In the genomic region with DNA sequence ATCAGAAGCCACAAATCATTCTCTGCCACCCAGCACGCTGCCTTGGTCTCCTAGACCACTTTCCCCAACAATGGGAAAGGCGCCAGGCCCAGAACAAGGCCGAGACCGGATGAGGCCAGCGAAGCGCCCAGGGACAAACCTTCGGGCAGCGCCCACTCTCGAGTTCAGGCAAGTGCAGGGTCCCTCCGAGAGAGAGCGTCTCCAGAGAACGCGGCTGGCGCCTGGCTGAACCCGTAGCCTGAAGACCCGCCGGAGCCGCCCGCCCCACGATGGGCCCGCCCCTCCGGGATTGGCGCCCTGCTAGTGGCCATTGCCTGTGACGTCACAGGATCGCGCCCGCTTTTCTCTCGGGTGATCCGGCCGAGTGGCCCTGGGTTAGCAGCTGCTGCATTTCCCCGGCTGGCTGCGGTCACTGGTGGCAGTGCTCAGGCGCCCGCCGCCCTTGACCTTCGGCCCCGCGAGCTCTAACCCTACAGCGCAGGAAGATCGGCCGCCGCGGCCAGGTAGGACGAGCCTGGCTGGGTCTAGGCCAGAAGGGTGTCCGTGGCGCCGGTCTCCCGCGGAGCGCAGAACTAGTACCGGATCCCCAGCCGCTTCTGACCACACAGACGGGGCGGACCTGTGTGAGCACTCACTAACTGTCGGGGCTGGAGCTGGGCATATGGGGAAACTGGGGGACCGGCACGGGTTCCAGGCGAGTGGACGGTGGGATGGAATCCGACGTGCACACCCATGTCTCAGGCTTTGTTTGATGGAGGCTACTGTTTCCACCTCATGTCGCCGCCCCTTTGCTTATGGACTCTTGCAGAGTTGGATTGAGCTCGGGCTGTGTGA, we compare ENCODE assay signal across 1 cellular context.
TF ChIP-seq lines count a peak whose summit lies in the region.

A gene with protein sequence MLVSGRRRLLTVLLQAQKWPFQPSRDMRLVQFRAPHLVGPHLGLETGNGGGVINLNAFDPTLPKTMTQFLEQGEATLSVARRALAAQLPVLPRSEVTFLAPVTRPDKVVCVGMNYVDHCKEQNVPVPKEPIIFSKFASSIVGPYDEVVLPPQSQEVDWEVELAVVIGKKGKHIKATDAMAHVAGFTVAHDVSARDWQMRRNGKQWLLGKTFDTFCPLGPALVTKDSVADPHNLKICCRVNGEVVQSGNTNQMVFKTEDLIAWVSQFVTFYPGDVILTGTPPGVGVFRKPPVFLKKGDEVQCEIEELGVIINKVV (plus strand): TSS at position 339 of the 834 bp plus-strand sequence. CDS start 2,851 bp downstream, outside the sequence.

TF ChIP-seq in HepG2, 621 proteins besides CTCF, POLR2A, EP300 and RAD21 (continued from another document):
- TF ChIP-seq, protein P1, sequence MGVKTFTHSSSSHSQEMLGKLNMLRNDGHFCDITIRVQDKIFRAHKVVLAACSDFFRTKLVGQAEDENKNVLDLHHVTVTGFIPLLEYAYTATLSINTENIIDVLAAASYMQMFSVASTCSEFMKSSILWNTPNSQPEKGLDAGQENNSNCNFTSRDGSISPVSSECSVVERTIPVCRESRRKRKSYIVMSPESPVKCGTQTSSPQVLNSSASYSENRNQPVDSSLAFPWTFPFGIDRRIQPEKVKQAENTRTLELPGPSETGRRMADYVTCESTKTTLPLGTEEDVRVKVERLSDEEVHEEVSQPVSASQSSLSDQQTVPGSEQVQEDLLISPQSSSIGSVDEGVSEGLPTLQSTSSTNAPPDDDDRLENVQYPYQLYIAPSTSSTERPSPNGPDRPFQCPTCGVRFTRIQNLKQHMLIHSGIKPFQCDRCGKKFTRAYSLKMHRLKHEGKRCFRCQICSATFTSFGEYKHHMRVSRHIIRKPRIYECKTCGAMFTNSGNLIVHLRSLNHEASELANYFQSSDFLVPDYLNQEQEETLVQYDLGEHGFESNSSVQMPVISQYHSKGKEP (CRISPR knock-in tag; IDR thresholded peaks at IDR 0.05): 0 out of 2 replicates have a peak, but pooled peaks have one; percentile 36
- TF ChIP-seq ZBTB38 (CRISPR knock-in tag; IDR thresholded peaks at IDR 0.05) (0 out of 2 replicates have a peak, but pooled peaks have one; percentile 28), ATF7-NPFF (CRISPR knock-in tag; IDR thresholded peaks at IDR 0.05; ENCODE audit: low read depth) (peak; percentile 85), HES4 (CRISPR knock-in tag; IDR thresholded peaks at IDR 0.05; ENCODE audit: borderline replicate concordance) (peak; percentile 77; the same call in 1 of the 2 replicates), MEIS2 (CRISPR knock-in tag; IDR thresholded peaks at IDR 0.05) (peak; percentile 25), ZFP36L1 (CRISPR knock-in tag; IDR thresholded peaks at IDR 0.05) (peak; percentile 48; the same call in 1 of the 2 replicates), MTA3 (CRISPR knock-in tag; IDR thresholded peaks at IDR 0.05) (0 out of 2 replicates have a peak, but pooled peaks have one; percentile 34), SETDB1 (CRISPR knock-in tag; IDR thresholded peaks at IDR 0.05; ENCODE audit: borderline replicate concordance) (no peak), ZSCAN22 (CRISPR knock-in tag; IDR thresholded peaks at IDR 0.05) (peak; percentile 26; the same call in 1 of the 2 replicates), CAMTA2 (CRISPR knock-in tag; IDR thresholded peaks at IDR 0.05; ENCODE audit: borderline replicate concordance) (peak; percentile 88; the same call in 1 of the 2 replicates), NKX3-1 (CRISPR knock-in tag; IDR thresholded peaks at IDR 0.05) (peak; percentile 61; the same call in 1 of the 2 replicates), FOXA1 (IDR thresholded peaks at IDR 0.05) (no peak), FOXA1 (CRISPR knock-in tag; IDR thresholded peaks at IDR 0.05) (0 out of 2 replicates have a peak, but pooled peaks have one; percentile 6), PAWR (CRISPR knock-in tag; IDR thresholded peaks at IDR 0.05; ENCODE audit: borderline replicate concordance) (no peak), LCORL (IDR thresholded peaks at IDR 0.05) (no peak), LCORL (CRISPR knock-in tag; IDR thresholded peaks at IDR 0.05) (peak; percentile 71; the same call in 1 of the 2 replicates)
- TF ChIP-seq, protein P2, sequence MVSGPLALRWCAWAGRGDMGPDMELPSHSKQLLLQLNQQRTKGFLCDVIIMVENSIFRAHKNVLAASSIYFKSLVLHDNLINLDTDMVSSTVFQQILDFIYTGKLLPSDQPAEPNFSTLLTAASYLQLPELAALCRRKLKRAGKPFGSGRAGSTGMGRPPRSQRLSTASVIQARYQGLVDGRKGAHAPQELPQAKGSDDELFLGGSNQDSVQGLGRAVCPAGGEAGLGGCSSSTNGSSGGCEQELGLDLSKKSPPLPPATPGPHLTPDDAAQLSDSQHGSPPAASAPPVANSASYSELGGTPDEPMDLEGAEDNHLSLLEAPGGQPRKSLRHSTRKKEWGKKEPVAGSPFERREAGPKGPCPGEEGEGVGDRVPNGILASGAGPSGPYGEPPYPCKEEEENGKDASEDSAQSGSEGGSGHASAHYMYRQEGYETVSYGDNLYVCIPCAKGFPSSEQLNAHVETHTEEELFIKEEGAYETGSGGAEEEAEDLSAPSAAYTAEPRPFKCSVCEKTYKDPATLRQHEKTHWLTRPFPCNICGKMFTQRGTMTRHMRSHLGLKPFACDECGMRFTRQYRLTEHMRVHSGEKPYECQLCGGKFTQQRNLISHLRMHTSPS (CRISPR knock-in tag; IDR thresholded peaks at IDR 0.05; ENCODE audit: low read depth): 0 out of 2 replicates have a peak, but pooled peaks have one; percentile 42
- TF ChIP-seq, protein P3, sequence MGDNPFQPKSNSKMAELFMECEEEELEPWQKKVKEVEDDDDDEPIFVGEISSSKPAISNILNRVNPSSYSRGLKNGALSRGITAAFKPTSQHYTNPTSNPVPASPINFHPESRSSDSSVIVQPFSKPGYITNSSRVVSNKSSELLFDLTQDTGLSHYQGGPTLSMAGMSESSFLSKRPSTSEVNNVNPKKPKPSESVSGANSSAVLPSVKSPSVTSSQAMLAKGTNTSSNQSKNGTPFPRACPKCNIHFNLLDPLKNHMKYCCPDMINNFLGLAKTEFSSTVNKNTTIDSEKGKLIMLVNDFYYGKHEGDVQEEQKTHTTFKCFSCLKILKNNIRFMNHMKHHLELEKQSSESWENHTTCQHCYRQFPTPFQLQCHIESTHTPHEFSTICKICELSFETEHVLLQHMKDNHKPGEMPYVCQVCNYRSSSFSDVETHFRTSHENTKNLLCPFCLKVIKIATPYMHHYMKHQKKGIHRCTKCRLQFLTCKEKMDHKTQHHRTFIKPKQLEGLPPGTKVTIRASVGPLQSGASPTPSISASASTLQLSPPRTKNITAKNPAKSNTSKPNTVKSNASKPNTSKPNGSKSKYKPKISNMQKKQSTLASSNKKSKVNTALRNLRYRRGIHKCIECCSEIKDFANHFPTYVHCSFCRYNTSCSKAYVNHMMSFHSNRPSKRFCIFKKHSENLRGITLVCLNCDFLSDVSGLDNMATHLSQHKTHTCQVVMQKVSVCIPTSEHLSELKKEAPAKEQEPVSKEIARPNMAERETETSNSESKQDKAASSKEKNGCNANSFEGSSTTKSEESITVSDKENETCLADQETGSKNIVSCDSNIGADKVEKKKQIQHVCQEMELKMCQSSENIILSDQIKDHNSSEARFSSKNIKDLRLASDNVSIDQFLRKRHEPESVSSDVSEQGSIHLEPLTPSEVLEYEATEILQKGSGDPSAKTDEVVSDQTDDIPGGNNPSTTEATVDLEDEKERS (CRISPR knock-in tag; IDR thresholded peaks at IDR 0.05): peak; percentile 88; the same call in 1 of the 2 replicates
- TF ChIP-seq, protein P4, sequence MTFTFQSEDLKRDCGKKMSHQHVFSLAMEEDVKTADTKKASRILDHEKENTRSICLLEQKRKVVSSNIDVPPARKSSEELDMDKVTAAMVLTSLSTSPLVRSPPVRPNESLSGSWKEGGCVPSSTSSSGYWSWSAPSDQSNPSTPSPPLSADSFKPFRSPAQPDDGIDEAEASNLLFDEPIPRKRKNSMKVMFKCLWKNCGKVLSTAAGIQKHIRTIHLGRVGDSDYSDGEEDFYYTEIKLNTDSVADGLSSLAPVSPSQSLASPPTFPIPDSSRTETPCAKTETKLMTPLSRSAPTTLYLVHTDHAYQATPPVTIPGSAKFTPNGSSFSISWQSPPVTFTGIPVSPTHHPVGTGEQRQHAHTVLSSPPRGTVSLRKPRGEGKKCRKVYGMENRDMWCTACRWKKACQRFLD (CRISPR knock-in tag; IDR thresholded peaks at IDR 0.05; ENCODE audit: borderline replicate concordance): peak; percentile 85
- TF ChIP-seq, protein P5, sequence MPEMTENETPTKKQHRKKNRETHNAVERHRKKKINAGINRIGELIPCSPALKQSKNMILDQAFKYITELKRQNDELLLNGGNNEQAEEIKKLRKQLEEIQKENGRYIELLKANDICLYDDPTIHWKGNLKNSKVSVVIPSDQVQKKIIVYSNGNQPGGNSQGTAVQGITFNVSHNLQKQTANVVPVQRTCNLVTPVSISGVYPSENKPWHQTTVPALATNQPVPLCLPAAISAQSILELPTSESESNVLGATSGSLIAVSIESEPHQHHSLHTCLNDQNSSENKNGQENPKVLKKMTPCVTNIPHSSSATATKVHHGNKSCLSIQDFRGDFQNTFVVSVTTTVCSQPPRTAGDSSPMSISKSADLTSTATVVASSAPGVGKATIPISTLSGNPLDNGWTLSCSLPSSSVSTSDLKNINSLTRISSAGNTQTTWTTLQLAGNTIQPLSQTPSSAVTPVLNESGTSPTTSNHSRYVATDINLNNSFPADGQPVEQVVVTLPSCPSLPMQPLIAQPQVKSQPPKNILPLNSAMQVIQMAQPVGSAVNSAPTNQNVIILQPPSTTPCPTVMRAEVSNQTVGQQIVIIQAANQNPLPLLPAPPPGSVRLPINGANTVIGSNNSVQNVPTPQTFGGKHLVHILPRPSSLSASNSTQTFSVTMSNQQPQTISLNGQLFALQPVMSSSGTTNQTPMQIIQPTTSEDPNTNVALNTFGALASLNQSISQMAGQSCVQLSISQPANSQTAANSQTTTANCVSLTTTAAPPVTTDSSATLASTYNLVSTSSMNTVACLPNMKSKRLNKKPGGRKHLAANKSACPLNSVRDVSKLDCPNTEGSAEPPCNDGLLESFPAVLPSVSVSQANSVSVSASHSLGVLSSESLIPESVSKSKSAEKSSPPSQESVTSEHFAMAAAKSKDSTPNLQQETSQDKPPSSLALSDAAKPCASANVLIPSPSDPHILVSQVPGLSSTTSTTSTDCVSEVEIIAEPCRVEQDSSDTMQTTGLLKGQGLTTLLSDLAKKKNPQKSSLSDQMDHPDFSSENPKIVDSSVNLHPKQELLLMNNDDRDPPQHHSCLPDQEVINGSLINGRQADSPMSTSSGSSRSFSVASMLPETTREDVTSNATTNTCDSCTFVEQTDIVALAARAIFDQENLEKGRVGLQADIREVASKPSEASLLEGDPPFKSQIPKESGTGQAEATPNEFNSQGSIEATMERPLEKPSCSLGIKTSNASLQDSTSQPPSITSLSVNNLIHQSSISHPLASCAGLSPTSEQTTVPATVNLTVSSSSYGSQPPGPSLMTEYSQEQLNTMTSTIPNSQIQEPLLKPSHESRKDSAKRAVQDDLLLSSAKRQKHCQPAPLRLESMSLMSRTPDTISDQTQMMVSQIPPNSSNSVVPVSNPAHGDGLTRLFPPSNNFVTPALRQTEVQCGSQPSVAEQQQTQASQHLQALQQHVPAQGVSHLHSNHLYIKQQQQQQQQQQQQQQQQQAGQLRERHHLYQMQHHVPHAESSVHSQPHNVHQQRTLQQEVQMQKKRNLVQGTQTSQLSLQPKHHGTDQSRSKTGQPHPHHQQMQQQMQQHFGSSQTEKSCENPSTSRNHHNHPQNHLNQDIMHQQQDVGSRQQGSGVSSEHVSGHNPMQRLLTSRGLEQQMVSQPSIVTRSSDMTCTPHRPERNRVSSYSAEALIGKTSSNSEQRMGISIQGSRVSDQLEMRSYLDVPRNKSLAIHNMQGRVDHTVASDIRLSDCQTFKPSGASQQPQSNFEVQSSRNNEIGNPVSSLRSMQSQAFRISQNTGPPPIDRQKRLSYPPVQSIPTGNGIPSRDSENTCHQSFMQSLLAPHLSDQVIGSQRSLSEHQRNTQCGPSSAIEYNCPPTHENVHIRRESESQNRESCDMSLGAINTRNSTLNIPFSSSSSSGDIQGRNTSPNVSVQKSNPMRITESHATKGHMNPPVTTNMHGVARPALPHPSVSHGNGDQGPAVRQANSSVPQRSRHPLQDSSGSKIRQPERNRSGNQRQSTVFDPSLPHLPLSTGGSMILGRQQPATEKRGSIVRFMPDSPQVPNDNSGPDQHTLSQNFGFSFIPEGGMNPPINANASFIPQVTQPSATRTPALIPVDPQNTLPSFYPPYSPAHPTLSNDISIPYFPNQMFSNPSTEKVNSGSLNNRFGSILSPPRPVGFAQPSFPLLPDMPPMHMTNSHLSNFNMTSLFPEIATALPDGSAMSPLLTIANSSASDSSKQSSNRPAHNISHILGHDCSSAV (CRISPR knock-in tag; IDR thresholded peaks at IDR 0.05; ENCODE audit: borderline replicate concordance): no peak
